In genomic region chr15:58650102-58650501, GRCh38 we compare ENCODE assay signal across 22 cellular contexts.
DNase-seq lines count a peak whose midpoint lies in the region; ATAC-seq and TF ChIP-seq lines count a peak whose summit lies in the region.
"Had no signal": no experiment of that assay in that cellular context is flagged by ENCODE, and none has a peak within 500 bp of the region (broad histone marks: within the 10 kb centered on the region; RNA-seq: fewer than 3 reads in every experiment).

No MANE protein-coding gene starts in this region.

- no peaks in the 10 kb centered on the region for H3K27me3 ChIP-seq in CD4-positive, CD25-positive, alpha-beta regulatory T cell (ENCODE audit: control insufficient read depth, insufficient read depth, low read length)
- no peaks in the 10 kb centered on the region for H3K27me3 ChIP-seq in CD4-positive, alpha-beta memory T cell (ENCODE audit: insufficient read depth, low read length)

- peaks cover 21% of the 10 kb centered on the region for H3K36me3 ChIP-seq in CD4-positive, CD25-positive, alpha-beta regulatory T cell (ENCODE audit: control insufficient read depth, insufficient read depth, low read length)
- H3K36me3 ChIP-seq in CD4-positive, alpha-beta memory T cell (ENCODE audit: insufficient read depth, low read length) = peaks cover 4% of the 10 kb centered on the region

- CTCF ChIA-PET in CD4-positive, alpha-beta memory T cell (lab: Charles Lee; ENCODE audit: partially characterized antibody) = no interaction called here

- no peak for ATAC-seq in CD4-positive, CD25-positive, alpha-beta regulatory T cell (ENCODE audit: low read depth in 2 of 2)
- peak; percentile 82 for ATAC-seq in effector memory CD8-positive, alpha-beta T cell (replicated peaks)
- no peak for ATAC-seq in HG03159 (IDR thresholded peaks at IDR 0.05; ENCODE audit: unreplicated experiment)
- ATAC-seq: A549, HCT116, SK-N-SH treated with all-trans-retinoic acid at 6 μM for 48 hours had no signal

- intact Hi-C loops in CD4-positive, alpha-beta memory T cell (cut with micrococcal nuclease) = no loop called here
- intact Hi-C loops in activated T-helper 1 cell treated with anti-CD3 and anti-CD28 coated beads, Interleukin-12 subunit alpha, Interleukin-12 subunit beta, Interleukin-2, Interleukin-4 antibody, amounts not matched to agents 30 ng/mL and 10 ng/mL and 1 ng/mL, durations not matched to agents 14 hours and 24 hours and 36 hours (cut with micrococcal nuclease) = no loop called here

- H3K4me1 ChIP-seq in CD4-positive, CD25-positive, alpha-beta regulatory T cell (ENCODE audit: control insufficient read depth, insufficient read depth, low read length, poor library complexity, severe bottlenecking) = no peaks in the 10 kb centered on the region
- peaks cover 4% of the 10 kb centered on the region for H3K4me1 ChIP-seq in CD4-positive, alpha-beta memory T cell (ENCODE audit: insufficient read depth, low read length)
- H3K4me1 ChIP-seq: A549 had no signal

- in situ Hi-C loops in GM13976 (cut with MboI; ENCODE audit: low sequenced_read_pairs, unreplicated experiment) = no loop called here

- POLR2A ChIA-PET in CD4-positive, alpha-beta memory T cell (lab: Charles Lee; ENCODE audit: partially characterized antibody) = interaction anchor here (1.0 kb wide), 1 partner anchor 121 kb away, joined by 3 read pairs; the partner anchor contains the start of gene MINDY2

- H3K36me3 Mint-ChIP-seq in CD4-positive, CD25-positive, alpha-beta regulatory T cell = peaks cover 48% of the 10 kb centered on the region
- peaks cover 28 to 48% of the 10 kb centered on the region in 2 donors for H3K36me3 Mint-ChIP-seq in CD4-positive, alpha-beta memory T cell
- H3K36me3 Mint-ChIP-seq in effector memory CD8-positive, alpha-beta T cell (ENCODE audit: insufficient read depth) = peaks cover 7% of the 10 kb centered on the region
- peaks cover 39% of the 10 kb centered on the region for H3K36me3 Mint-ChIP-seq in activated T-helper 1 cell treated with anti-CD3 and anti-CD28 coated beads, Interleukin-12 subunit alpha, Interleukin-12 subunit beta, Interleukin-2, Interleukin-4 antibody, amounts not matched to agents 30 ng/mL and 10 ng/mL and 1 ng/mL, durations not matched to agents 14 hours and 24 hours and 36 hours (ENCODE audit: low read depth)

- peak overlapping the region; percentile 34 for H3K27ac ChIP-seq in CD4-positive, CD25-positive, alpha-beta regulatory T cell (ENCODE audit: insufficient read depth, low read length, poor library complexity, severe bottlenecking)
- H3K27ac ChIP-seq in CD4-positive, alpha-beta memory T cell (ENCODE audit: low read depth, low read length) = no peak overlapping the region
- H3K27ac ChIP-seq: A549 had no signal

- H3K4me3 ChIP-seq in CD4-positive, CD25-positive, alpha-beta regulatory T cell (ENCODE audit: low read depth, low read length) = no peak overlapping the region
- H3K4me3 ChIP-seq in CD4-positive, alpha-beta memory T cell (ENCODE audit: low read length in 2 of 2) = no peak overlapping the region
- H3K4me3 ChIP-seq: A549 had no signal

- H3K27me3 Mint-ChIP-seq in CD4-positive, CD25-positive, alpha-beta regulatory T cell = no peaks in the 10 kb centered on the region
- no peaks in the 10 kb centered on the region for H3K27me3 Mint-ChIP-seq in CD4-positive, alpha-beta memory T cell
- no peaks in the 10 kb centered on the region for H3K27me3 Mint-ChIP-seq in effector memory CD8-positive, alpha-beta T cell
- H3K27me3 Mint-ChIP-seq in activated T-helper 1 cell treated with anti-CD3 and anti-CD28 coated beads, Interleukin-12 subunit alpha, Interleukin-12 subunit beta, Interleukin-2, Interleukin-4 antibody, amounts not matched to agents 30 ng/mL and 10 ng/mL and 1 ng/mL, durations not matched to agents 14 hours and 24 hours and 36 hours (ENCODE audit: insufficient read depth) = no peaks in the 10 kb centered on the region
- H3K27me3 Mint-ChIP-seq: IgD-negative memory B cell had no signal

- peaks cover 0 to 1% (median 0%) of the 10 kb centered on the region in 7 donors for H3K9me3 Mint-ChIP-seq in CD4-positive, CD25-positive, alpha-beta regulatory T cell
- peaks cover 0 to 3% (median 0%) of the 10 kb centered on the region in 8 donors for H3K9me3 Mint-ChIP-seq in CD4-positive, alpha-beta memory T cell
- H3K9me3 Mint-ChIP-seq in effector memory CD8-positive, alpha-beta T cell = no peaks in the 10 kb centered on the region
- no peaks in the 10 kb centered on the region for H3K9me3 Mint-ChIP-seq in activated T-helper 1 cell treated with anti-CD3 and anti-CD28 coated beads, Interleukin-12 subunit alpha, Interleukin-12 subunit beta, Interleukin-2, Interleukin-4 antibody, amounts not matched to agents 30 ng/mL and 10 ng/mL and 1 ng/mL, durations not matched to agents 14 hours and 24 hours and 36 hours
- H3K9me3 Mint-ChIP-seq: IgD-negative memory B cell had no signal

- H3K9me3 ChIP-seq in CD4-positive, CD25-positive, alpha-beta regulatory T cell (ENCODE audit: control insufficient read depth in 2 of 2, low read length in 2 of 2) = no peaks in the 10 kb centered on the region
- H3K9me3 ChIP-seq in CD4-positive, alpha-beta memory T cell (ENCODE audit: control insufficient read depth in 1 of 2, low read length in 2 of 2) = no peaks in the 10 kb centered on the region
- H3K9me3 ChIP-seq: A549 had no signal

- peaks cover 11 to 43% (median 22%) of the 10 kb centered on the region in 4 donors for H3K4me1 Mint-ChIP-seq in CD4-positive, CD25-positive, alpha-beta regulatory T cell
- peaks cover 13 to 29% (median 24%) of the 10 kb centered on the region in 4 donors for H3K4me1 Mint-ChIP-seq in CD4-positive, alpha-beta memory T cell
- peaks cover 14 to 37% of the 10 kb centered on the region in 2 donors for H3K4me1 Mint-ChIP-seq in effector memory CD8-positive, alpha-beta T cell (ENCODE audit: low read depth in 2 of 2)
- peaks cover 15% of the 10 kb centered on the region for H3K4me1 Mint-ChIP-seq in activated T-helper 1 cell treated with anti-CD3 and anti-CD28 coated beads, Interleukin-12 subunit alpha, Interleukin-12 subunit beta, Interleukin-2, Interleukin-4 antibody, amounts not matched to agents 30 ng/mL and 10 ng/mL and 1 ng/mL, durations not matched to agents 14 hours and 24 hours and 36 hours (ENCODE audit: low read depth)

- peak in 1 of 3 donors; percentile 29 for DNase-seq in CD4-positive, CD25-positive, alpha-beta regulatory T cell
- no peak for DNase-seq in CD4-positive, alpha-beta memory T cell
- DNase-seq in NCI-H82 treated with DMSO at 0.1 percent for 48 hours (lab: John Stamatoyannopoulos, UW; ENCODE audit: unreplicated experiment) (peak; percentile 49), GM13976 (ENCODE audit: low spot score) (no peak), T1000 (lab: John Stamatoyannopoulos, UW) (no peak)
- no peak for DNase-seq in effector memory CD8-positive, alpha-beta T cell
- no peak for DNase-seq in activated T-helper 1 cell treated with anti-CD3 and anti-CD28 coated beads, Interleukin-12 subunit alpha, Interleukin-12 subunit beta, Interleukin-2, Interleukin-4 antibody, amounts not matched to agents 30 ng/mL and 10 ng/mL and 1 ng/mL, durations not matched to agents 14 hours and 24 hours and 36 hours (ENCODE audit: low spot score)
- DNase-seq: C1 segment of cervical spinal cord, DMS53, Karpas-422, NCI-H1092 treated with DMSO at 0.1 percent for 48 hours, NCI-H1436, NCI-H187, NCI-H2081 treated with DMSO at 0.1 percent for 48 hours, NCI-H2171, NCI-H226, NCI-H510A treated with DMSO at 0.1 percent for 48 hours had no signal

- no peak overlapping the region for H3K4me3 Mint-ChIP-seq in CD4-positive, CD25-positive, alpha-beta regulatory T cell
- H3K4me3 Mint-ChIP-seq in CD4-positive, alpha-beta memory T cell = no peak overlapping the region
- H3K4me3 Mint-ChIP-seq in effector memory CD8-positive, alpha-beta T cell = peak overlapping the region in 1 of 2 donors; percentile 35
- H3K4me3 Mint-ChIP-seq in activated T-helper 1 cell treated with anti-CD3 and anti-CD28 coated beads, Interleukin-12 subunit alpha, Interleukin-12 subunit beta, Interleukin-2, Interleukin-4 antibody, amounts not matched to agents 30 ng/mL and 10 ng/mL and 1 ng/mL, durations not matched to agents 14 hours and 24 hours and 36 hours = no peak overlapping the region
- H3K4me3 Mint-ChIP-seq: IgD-negative memory B cell had no signal

- TF ChIP-seq CTCF in GM13976 (IDR thresholded peaks at IDR 0.05; ENCODE audit: borderline replicate concordance, control extremely low read depth, extremely low read depth, insufficient read depth, missing control alignments) = no peak

- H3K27ac Mint-ChIP-seq in CD4-positive, CD25-positive, alpha-beta regulatory T cell = peak overlapping the region; percentile 30 to 84 (median 68)
- peak overlapping the region in 5 of 7 donors; percentile 2 to 87 (median 85) for H3K27ac Mint-ChIP-seq in CD4-positive, alpha-beta memory T cell
- peak overlapping the region; percentile 16 to 53 for H3K27ac Mint-ChIP-seq in effector memory CD8-positive, alpha-beta T cell
- no peak overlapping the region for H3K27ac Mint-ChIP-seq in activated T-helper 1 cell treated with anti-CD3 and anti-CD28 coated beads, Interleukin-12 subunit alpha, Interleukin-12 subunit beta, Interleukin-2, Interleukin-4 antibody, amounts not matched to agents 30 ng/mL and 10 ng/mL and 1 ng/mL, durations not matched to agents 14 hours and 24 hours and 36 hours
- H3K27ac Mint-ChIP-seq: IgD-negative memory B cell had no signal
